In the genomic region with DNA sequence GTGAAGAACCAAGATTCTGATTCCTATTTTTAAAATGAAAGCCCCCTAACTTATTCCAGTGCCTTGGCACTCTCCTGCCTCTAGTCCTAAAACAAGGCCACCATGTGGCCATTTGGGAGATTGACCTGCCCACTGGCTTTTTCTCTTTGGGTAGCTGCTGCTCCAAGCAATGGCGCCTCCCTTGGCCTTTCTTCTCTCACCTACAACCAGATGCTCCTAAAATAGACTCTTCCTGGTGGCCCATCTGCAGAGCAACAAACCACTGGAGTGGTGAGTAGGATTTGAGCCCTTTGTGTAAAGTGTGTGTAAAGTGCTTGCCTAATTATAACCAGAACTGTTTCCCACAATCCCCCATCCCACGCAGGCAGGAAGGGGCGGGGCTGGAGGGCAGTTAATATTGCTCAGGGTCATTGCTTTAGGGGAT, we compare ENCODE assay signal across 1 cellular context.
TF ChIP-seq lines count a peak whose summit lies in the region.

No MANE protein-coding gene starts in this region.

TF ChIP-seq in GM23338, 12 proteins besides CTCF, POLR2A, EP300 and RAD21 (continued from another document):
- peak; percentile 22; the same call in 1 of the 2 replicates for TF ChIP-seq CREB1 (CRISPR knock-in tag; IDR thresholded peaks at IDR 0.05; ENCODE audit: low read depth)
